ENCODE assay signal across 1 cellular context in the genomic region with DNA sequence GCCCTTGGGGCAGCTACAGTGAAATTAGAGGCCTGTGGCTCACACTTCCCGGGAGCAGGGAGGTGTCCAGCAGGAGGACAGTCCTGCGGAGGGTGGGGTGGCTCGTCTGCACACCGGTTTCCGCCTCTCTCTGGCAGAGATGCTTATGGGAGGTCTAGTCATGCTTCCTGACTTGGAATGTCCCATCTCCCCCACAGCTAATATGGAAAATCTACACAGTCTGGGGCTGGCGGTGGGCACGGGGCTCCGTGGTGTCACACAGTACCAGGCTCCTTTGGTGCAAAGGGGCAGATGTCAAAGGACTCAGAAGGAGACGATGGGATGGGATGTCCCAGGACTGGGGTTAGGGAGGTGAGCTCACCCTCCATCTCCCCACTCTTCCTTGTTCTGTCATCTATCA.
TF ChIP-seq lines count a peak whose summit lies in the region.

No MANE protein-coding gene starts in this region.

TF ChIP-seq in H1, 55 proteins besides CTCF, POLR2A, EP300 and RAD21:
- TF ChIP-seq SP1 (IDR thresholded peaks at IDR 0.05; ENCODE audit: low read depth, low read length) (no peak), RFX5 (IDR thresholded peaks at IDR 0.05; ENCODE audit: borderline replicate concordance, low read depth, low read length) (no peak), ASH2L (IDR thresholded peaks at IDR 0.05; ENCODE audit: low read length) (no peak), SP2 (IDR thresholded peaks at IDR 0.05; ENCODE audit: low read length) (no peak), POU5F1 (IDR thresholded peaks at IDR 0.05; ENCODE audit: low read depth, low read length) (no peak), JUN (IDR thresholded peaks at IDR 0.05; ENCODE audit: low read depth, low read length) (no peak), POLR2AphosphoS5 (IDR thresholded peaks at IDR 0.05; ENCODE audit: low read depth, low read length) (no peak), EGR1 (IDR thresholded peaks at IDR 0.05; ENCODE audit: borderline replicate concordance, low read depth, low read length) (no peak), BCL11A (IDR thresholded peaks at IDR 0.05; ENCODE audit: low read depth in 2 of 2, low read length in 2 of 2) (no peak), CREB1 (IDR thresholded peaks at IDR 0.05) (no peak), KDM1A (IDR thresholded peaks at IDR 0.05; ENCODE audit: borderline replicate concordance, low read length) (no peak), RNF2 (IDR thresholded peaks at IDR 0.05; ENCODE audit: borderline replicate concordance, low read depth, low read length, missing control alignments, poor library complexity, severe bottlenecking) (no peak)
- TF ChIP-seq, protein P1, sequence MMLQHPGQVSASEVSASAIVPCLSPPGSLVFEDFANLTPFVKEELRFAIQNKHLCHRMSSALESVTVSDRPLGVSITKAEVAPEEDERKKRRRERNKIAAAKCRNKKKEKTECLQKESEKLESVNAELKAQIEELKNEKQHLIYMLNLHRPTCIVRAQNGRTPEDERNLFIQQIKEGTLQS (IDR thresholded peaks at IDR 0.05; ENCODE audit: insufficient read depth, low read depth, low read length): no peak
